ENCODE assay signal across 11 cellular contexts in the genomic region with DNA sequence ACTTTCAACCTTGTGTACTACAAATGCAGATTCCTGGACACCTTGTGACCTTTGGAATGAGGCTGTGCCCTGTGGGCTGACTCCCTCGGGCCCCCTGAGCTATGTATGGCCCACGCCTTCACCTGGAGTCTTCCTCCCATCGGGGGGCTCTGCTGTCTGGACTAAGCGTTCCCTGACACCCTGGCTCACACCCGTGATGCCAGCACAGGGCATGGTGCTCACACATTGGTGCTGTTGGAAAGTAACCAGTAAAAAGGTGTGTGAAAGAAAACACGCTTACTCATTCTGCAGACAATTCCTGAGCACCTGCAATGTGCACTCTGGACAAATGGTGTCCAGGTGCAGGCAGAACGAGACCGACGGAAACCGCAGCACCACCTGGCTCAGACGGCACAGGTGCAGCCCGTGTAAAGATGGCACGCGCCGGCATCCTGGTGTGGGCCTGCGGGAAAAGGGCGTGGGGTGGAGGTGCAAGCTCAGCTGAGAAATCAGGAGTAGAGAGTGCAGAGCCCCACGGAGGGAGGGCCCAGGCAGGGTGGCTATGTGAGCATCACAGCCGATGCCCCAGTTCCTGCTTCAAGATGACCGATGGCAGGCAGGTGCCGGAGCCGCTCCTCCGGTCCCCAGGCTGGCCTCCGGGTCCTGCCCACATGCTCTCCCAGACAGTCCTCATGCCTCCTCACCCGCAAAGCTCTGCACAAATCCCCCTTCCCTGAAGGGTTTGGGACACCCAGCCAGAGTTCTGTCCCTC. TPM values are rescaled to one million over a fixed set of nuclear protein-coding genes. Genes with fewer than 3 reads are reported as not detected.
DNase-seq lines count a peak whose midpoint lies in the region; ATAC-seq, FAIRE-seq and TF ChIP-seq lines count a peak whose summit lies in the region.
"Had no signal": no experiment of that assay in that cellular context is flagged by ENCODE, and none has a peak within 500 bp of the region (broad histone marks: within the 10 kb centered on the region; RNA-seq: fewer than 3 reads in every experiment).

No MANE protein-coding gene starts in this region.

- peaks cover 0 to under 1% (median 0%) of the 10 kb centered on the region in 3 donors for H3K36me3 ChIP-seq in Peyer's patch

- peak overlapping the region; percentile 58 for H3K27ac Mint-ChIP-seq in stimulated activated memory B cell treated with anti-CD40 and anti-IgM and Interleukin-4, amounts not matched to agents 10 μg/mL and 1 μg/mL and 100 μg/mL, for 72 hours
- H3K27ac Mint-ChIP-seq: activated T-cell treated with anti-CD3 and anti-CD28 coated beads, Interleukin-2, amount 50 U/mL, for 72 hours had no signal

- FAIRE-seq in H54 (lab: Jason Lieb, UNC) = no peak
- FAIRE-seq: A204.1 had no signal

- TF ChIP-seq POLR2A in Peyer's patch (IDR thresholded peaks at IDR 0.05) = no peak
- TF ChIP-seq POLR2A in H54 (IDR thresholded peaks at IDR 0.05; ENCODE audit: low read depth, low read length) = no peak

- ATAC-seq in stimulated activated memory B cell treated with anti-CD40 and anti-IgM and Interleukin-4, amounts not matched to agents 10 μg/mL and 1 μg/mL and 100 μg/mL, for 72 hours = no peak
- ATAC-seq: activated T-cell treated with anti-CD3 and anti-CD28 coated beads, Interleukin-2, amount 50 U/mL, for 72 hours had no signal

- no peaks in the 10 kb centered on the region for H3K27me3 Mint-ChIP-seq in stimulated activated memory B cell treated with anti-CD40 and anti-IgM and Interleukin-4, amounts not matched to agents 10 μg/mL and 1 μg/mL and 100 μg/mL, for 72 hours

- peaks cover 83% of the 10 kb centered on the region for H3K4me1 Mint-ChIP-seq in stimulated activated memory B cell treated with anti-CD40 and anti-IgM and Interleukin-4, amounts not matched to agents 10 μg/mL and 1 μg/mL and 100 μg/mL, for 72 hours

- no peaks in the 10 kb centered on the region for H3K4me1 ChIP-seq in Peyer's patch

- no peak overlapping the region for H3K27ac ChIP-seq in Peyer's patch

- no peak overlapping the region for H3K4me3 Mint-ChIP-seq in stimulated activated memory B cell treated with anti-CD40 and anti-IgM and Interleukin-4, amounts not matched to agents 10 μg/mL and 1 μg/mL and 100 μg/mL, for 72 hours
- H3K4me3 Mint-ChIP-seq: activated T-cell treated with anti-CD3 and anti-CD28 coated beads, Interleukin-2, amount 50 U/mL, for 72 hours had no signal

- H3K36me3 Mint-ChIP-seq in stimulated activated memory B cell treated with anti-CD40 and anti-IgM and Interleukin-4, amounts not matched to agents 10 μg/mL and 1 μg/mL and 100 μg/mL, for 72 hours = peaks cover 49% of the 10 kb centered on the region

- no peaks in the 10 kb centered on the region for H3K9me3 Mint-ChIP-seq in stimulated activated memory B cell treated with anti-CD40 and anti-IgM and Interleukin-4, amounts not matched to agents 10 μg/mL and 1 μg/mL and 100 μg/mL, for 72 hours
- H3K9me3 Mint-ChIP-seq: activated T-cell treated with anti-CD3 and anti-CD28 coated beads, Interleukin-2, amount 50 U/mL, for 72 hours had no signal

- TF ChIP-seq CTCF in Peyer's patch (IDR thresholded peaks at IDR 0.05) = no peak

- H3K4me3 ChIP-seq in Peyer's patch = no peak overlapping the region

- H3K9me3 ChIP-seq in Peyer's patch = no peaks in the 10 kb centered on the region

- DNase-seq in NCI-H2029 (lab: John Stamatoyannopoulos, UW) (peak; percentile 31), NCI-H2029 treated with DMSO at 0.1 percent for 48 hours (lab: John Stamatoyannopoulos, UW) (no peak), Peyer's patch (peak; percentile 26 to 49 (median 42)), islet precursor cell (peak; percentile 37), AG08396 (ENCODE audit: low spot score) (no peak), H54 (ENCODE audit: insufficient read length, low spot score) (no peak), DMS 273 (lab: John Stamatoyannopoulos, UW; ENCODE audit: unreplicated experiment) (no peak)
- DNase-seq: activated T-cell treated with anti-CD3 and anti-CD28 coated beads, Interleukin-2, amount 50 U/mL, for 72 hours; cortex of kidney had no signal

- H3K27me3 ChIP-seq in Peyer's patch = no peaks in the 10 kb centered on the region

RNA-seq across cellular contexts. Expression of a gene that starts 11.0 kb away (rescaled TPM):
- total RNA-seq in Peyer's patch = 10 to 100 TPM in 3 of 4 donors, 1 to 10 TPM in 1; 8.8 to 59.4 (median 28.5) TPM

Comparison
In these comparisons a context has a peak if more than half of its experiments do, and no peak if none do; other contexts are left out.
1. DNase-seq: peak in NCI-H2029 (single experiment), Peyer's patch (3 of 3) and islet precursor cell (single experiment); none in NCI-H2029 treated with DMSO at 0.1 percent for 48 hours (single experiment), AG08396 (single experiment), H54 (single experiment) and DMS 273 (single experiment).